ENCODE assay signal across 18 cellular contexts in genomic region chr2:198698230-198698629, GRCh38.
"Had no signal": no experiment of that assay in that cellular context is flagged by ENCODE, and none has a peak within 500 bp of the region (broad histone marks: within the 10 kb centered on the region; RNA-seq: fewer than 3 reads in every experiment).

No MANE protein-coding gene starts in this region.

- H3K4me1 ChIP-seq: body of pancreas, esophagus muscularis mucosa, left lung, tibial nerve, vagina had no signal

- H3K36me3 Mint-ChIP-seq: activated naive CD8-positive, alpha-beta T cell treated with anti-CD3 and anti-CD28 coated beads for 36 hours; natural killer cell had no signal

- H3K9me3 Mint-ChIP-seq: activated naive CD8-positive, alpha-beta T cell treated with anti-CD3 and anti-CD28 coated beads for 36 hours; activated T-helper 1 cell treated with anti-CD3 and anti-CD28 coated beads, Interleukin-12 subunit alpha, Interleukin-12 subunit beta, Interleukin-2, Interleukin-4 antibody, amounts not matched to agents 30 ng/mL and 10 ng/mL and 1 ng/mL, durations not matched to agents 14 hours and 24 hours and 36 hours had no signal

- H3K9me3 ChIP-seq: body of pancreas, esophagus muscularis mucosa, left lung, neutrophil, tibial nerve, vagina had no signal

- H3K4me1 Mint-ChIP-seq: activated naive CD8-positive, alpha-beta T cell treated with anti-CD3 and anti-CD28 coated beads for 36 hours; natural killer cell had no signal

- DNase-seq: activated CD4-positive, CD25-positive, alpha-beta regulatory T cell treated with anti-CD3 and anti-CD28 coated beads, Interleukin-2, amount 50 U/mL, for 72 hours; activated naive CD8-positive, alpha-beta T cell treated with anti-CD3 and anti-CD28 coated beads for 36 hours; amygdala; body of pancreas; caudate nucleus; left lung; natural killer cell; posterior cingulate gyrus; stimulated activated CD4-positive, alpha-beta T cell treated with anti-CD3 and anti-CD28 coated beads, Interleukin-15, amount 100 ng/mL, for 24 hours; stimulated activated CD4-positive, alpha-beta T cell treated with anti-CD3 and anti-CD28 coated beads, Interleukin-4, amount 100 ng/mL, for 1 hour; stimulated activated naive CD4-positive, alpha-beta T cell treated with Interleukin-2 at 50 U/mL for 16 hours; substantia nigra had no signal

- H3K4me3 Mint-ChIP-seq: activated naive CD8-positive, alpha-beta T cell treated with anti-CD3 and anti-CD28 coated beads for 36 hours; activated T-helper 1 cell treated with anti-CD3 and anti-CD28 coated beads, Interleukin-12 subunit alpha, Interleukin-12 subunit beta, Interleukin-2, Interleukin-4 antibody, amounts not matched to agents 30 ng/mL and 10 ng/mL and 1 ng/mL, durations not matched to agents 14 hours and 24 hours and 36 hours; natural killer cell had no signal

- H3K4me3 ChIP-seq: body of pancreas, esophagus muscularis mucosa, hepatocyte, left lung, tibial nerve, vagina had no signal

- H3K36me3 ChIP-seq: esophagus muscularis mucosa, left lung, neutrophil, tibial nerve, vagina had no signal

- H3K27ac Mint-ChIP-seq: activated naive CD8-positive, alpha-beta T cell treated with anti-CD3 and anti-CD28 coated beads for 36 hours; activated T-helper 1 cell treated with anti-CD3 and anti-CD28 coated beads, Interleukin-12 subunit alpha, Interleukin-12 subunit beta, Interleukin-2, Interleukin-4 antibody, amounts not matched to agents 30 ng/mL and 10 ng/mL and 1 ng/mL, durations not matched to agents 14 hours and 24 hours and 36 hours; natural killer cell had no signal

- ATAC-seq: body of pancreas, left lung, natural killer cell had no signal
